Comparison of ENCODE assay signal across 1 cellular context in genomic region chr15:69074011-69074842, GRCh38.
TF ChIP-seq lines count a peak whose summit lies in the region.

No MANE protein-coding gene starts in this region.

TF ChIP-seq in HCT116, 20 proteins besides CTCF, POLR2A, EP300 and RAD21 (continued from another document):
- TF ChIP-seq, protein P1, sequence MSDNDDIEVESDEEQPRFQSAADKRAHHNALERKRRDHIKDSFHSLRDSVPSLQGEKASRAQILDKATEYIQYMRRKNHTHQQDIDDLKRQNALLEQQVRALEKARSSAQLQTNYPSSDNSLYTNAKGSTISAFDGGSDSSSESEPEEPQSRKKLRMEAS (IDR thresholded peaks at IDR 0.05): peak; percentile 35; the same call in 1 of the 2 replicates
TF ChIP-seq in HCT116: peak in this region for 6.
